Comparison of ENCODE assay signal across 11 cellular contexts in the genomic region with DNA sequence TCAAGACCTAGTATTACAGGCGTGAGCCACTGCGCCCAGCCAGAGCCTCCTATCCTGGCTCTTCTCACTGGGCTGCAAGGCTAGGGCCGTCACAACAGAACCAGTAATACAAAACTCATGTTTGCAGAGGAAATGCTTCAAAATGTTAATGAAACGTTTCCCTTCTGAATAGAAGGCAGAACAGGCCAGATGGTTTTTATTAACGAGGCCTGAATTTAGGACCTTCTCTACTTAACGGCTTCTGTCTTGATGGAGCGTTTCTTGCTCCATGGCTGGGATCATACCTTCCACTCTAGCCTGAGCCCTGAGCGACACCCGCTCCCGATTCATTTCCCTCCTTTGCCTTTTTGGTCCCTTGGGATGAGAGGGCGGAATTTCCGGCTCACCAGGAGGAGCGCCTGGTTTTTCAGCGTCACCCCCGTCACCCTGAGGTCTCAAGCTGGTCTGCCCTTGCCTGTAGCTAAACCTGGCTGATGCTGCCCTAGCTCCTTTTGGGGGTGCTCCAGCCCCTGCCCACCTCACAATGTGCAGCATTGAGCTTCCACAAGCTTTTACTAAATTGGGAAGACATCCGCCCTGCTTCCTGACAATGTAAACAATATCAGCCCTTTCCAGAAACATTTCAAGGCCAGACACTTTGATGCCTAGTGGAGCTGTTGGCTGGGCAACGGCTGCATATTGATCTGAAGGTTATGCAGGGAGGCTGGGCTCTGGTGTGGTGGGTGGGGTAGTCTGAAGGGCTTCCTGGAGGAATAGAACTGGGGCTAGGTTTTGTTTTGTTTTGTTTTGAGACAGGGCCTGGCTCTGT. TPM values are rescaled to one million over a fixed set of nuclear protein-coding genes. Genes with fewer than 3 reads are reported as not detected.
DNase-seq lines count a peak whose midpoint lies in the region; ATAC-seq and TF ChIP-seq lines count a peak whose summit lies in the region.
"Had no signal": no experiment of that assay in that cellular context is flagged by ENCODE, and none has a peak within 500 bp of the region (broad histone marks: within the 10 kb centered on the region; RNA-seq: fewer than 3 reads in every experiment).

No MANE protein-coding gene starts in this region.

- H3K4me2 ChIP-seq in osteoblast (ENCODE audit: insufficient read depth, low read length), result peak overlapping the region; percentile 73

- DNase-seq in BE2C (peak; percentile 76), NCI-H69 (lab: John Stamatoyannopoulos, UW) (peak; percentile 33), fibroblast of villous mesenchyme (ENCODE audit: low read depth) (peak; percentile 78), osteoblast (ENCODE audit: insufficient read length, low spot score, missing footprints) (peak; percentile 96), NCI-H226 (no peak)
- no peak for DNase-seq in activated CD4-positive, alpha-beta memory T cell treated with anti-CD3 and anti-CD28 coated beads, Interleukin-2, amount 10 ng/mL, durations not matched to agents 7 days and 5 days
- DNase-seq in activated T-helper 2 cell treated with anti-CD3 and anti-CD28 coated beads, Interferon-gamma antibody, Interleukin-2, Interleukin-4, amounts not matched to agents 10 μg/mL and 5 μg/mL and 100 μg/mL, durations not matched to agents 14 hours and 24 hours and 36 hours (ENCODE audit: low spot score), result no peak
- DNase-seq: COR-L47, occipital lobe, SW 1271 had no signal

- peaks cover 28% of the 10 kb centered on the region for H3K27me3 Mint-ChIP-seq in activated CD4-positive, alpha-beta memory T cell treated with anti-CD3 and anti-CD28 coated beads, Interleukin-2, amount 10 ng/mL, durations not matched to agents 7 days and 5 days
- peaks cover 26% of the 10 kb centered on the region for H3K27me3 Mint-ChIP-seq in activated T-helper 2 cell treated with anti-CD3 and anti-CD28 coated beads, Interferon-gamma antibody, Interleukin-2, Interleukin-4, amounts not matched to agents 10 μg/mL and 5 μg/mL and 100 μg/mL, durations not matched to agents 14 hours and 24 hours and 36 hours (ENCODE audit: low read depth)

- H3K9me3 ChIP-seq in BE2C, result no peaks in the 10 kb centered on the region
- no peaks in the 10 kb centered on the region for H3K9me3 ChIP-seq in osteoblast (ENCODE audit: low read depth, low read length)

- intact Hi-C loops in activated T-helper 2 cell treated with anti-CD3 and anti-CD28 coated beads, Interferon-gamma antibody, Interleukin-2, Interleukin-4, amounts not matched to agents 10 μg/mL and 5 μg/mL and 100 μg/mL, durations not matched to agents 14 hours and 24 hours and 36 hours (cut with micrococcal nuclease), result no loop called here

- POLR2A ChIA-PET in activated CD4-positive, alpha-beta memory T cell treated with anti-CD3 and anti-CD28 coated beads, Interleukin-2, amount 10 ng/mL, durations not matched to agents 7 days and 5 days (lab: Charles Lee), result no interaction called here

- H3K27ac Mint-ChIP-seq in activated CD4-positive, alpha-beta memory T cell treated with anti-CD3 and anti-CD28 coated beads, Interleukin-2, amount 10 ng/mL, durations not matched to agents 7 days and 5 days, result no peak overlapping the region
- no peak overlapping the region for H3K27ac Mint-ChIP-seq in activated T-helper 2 cell treated with anti-CD3 and anti-CD28 coated beads, Interferon-gamma antibody, Interleukin-2, Interleukin-4, amounts not matched to agents 10 μg/mL and 5 μg/mL and 100 μg/mL, durations not matched to agents 14 hours and 24 hours and 36 hours

- no peaks in the 10 kb centered on the region for H3K9me3 Mint-ChIP-seq in activated CD4-positive, alpha-beta memory T cell treated with anti-CD3 and anti-CD28 coated beads, Interleukin-2, amount 10 ng/mL, durations not matched to agents 7 days and 5 days
- no peaks in the 10 kb centered on the region for H3K9me3 Mint-ChIP-seq in activated T-helper 2 cell treated with anti-CD3 and anti-CD28 coated beads, Interferon-gamma antibody, Interleukin-2, Interleukin-4, amounts not matched to agents 10 μg/mL and 5 μg/mL and 100 μg/mL, durations not matched to agents 14 hours and 24 hours and 36 hours

- peaks cover 10% of the 10 kb centered on the region for H3K4me1 Mint-ChIP-seq in activated CD4-positive, alpha-beta memory T cell treated with anti-CD3 and anti-CD28 coated beads, Interleukin-2, amount 10 ng/mL, durations not matched to agents 7 days and 5 days
- H3K4me1 Mint-ChIP-seq in activated T-helper 2 cell treated with anti-CD3 and anti-CD28 coated beads, Interferon-gamma antibody, Interleukin-2, Interleukin-4, amounts not matched to agents 10 μg/mL and 5 μg/mL and 100 μg/mL, durations not matched to agents 14 hours and 24 hours and 36 hours (ENCODE audit: low read depth), result peaks cover 7% of the 10 kb centered on the region

- peaks cover 78% of the 10 kb centered on the region for H4K20me1 ChIP-seq in osteoblast (ENCODE audit: insufficient read depth, low read length)

- TF ChIP-seq CTCF in BE2C (IDR thresholded peaks at IDR 0.05; ENCODE audit: low read depth, low read length) (no peak), fibroblast of villous mesenchyme (IDR thresholded peaks at IDR 0.05; ENCODE audit: insufficient read depth, low read depth, low read length) (no peak), osteoblast (IDR thresholded peaks at IDR 0.05; ENCODE audit: extremely low read depth, low read depth, low read length) (no peak)

- CTCF ChIA-PET in activated CD4-positive, alpha-beta memory T cell treated with anti-CD3 and anti-CD28 coated beads, Interleukin-2, amount 10 ng/mL, durations not matched to agents 7 days and 5 days (lab: Charles Lee), result no interaction called here

- ATAC-seq in HG02885 (IDR thresholded peaks at IDR 0.05; ENCODE audit: poor library complexity, unreplicated experiment), result no peak

- peak overlapping the region; percentile 59 for H3K27ac ChIP-seq in osteoblast (ENCODE audit: low read depth, low read length)

- peaks cover 11% of the 10 kb centered on the region for H3K4me1 ChIP-seq in BE2C
- H3K4me1 ChIP-seq in osteoblast (ENCODE audit: insufficient read depth, low read length), result peaks cover 33% of the 10 kb centered on the region

- peak overlapping the region; percentile 35 for H3K4me3 ChIP-seq in BE2C (ENCODE audit: low read depth, low read length)
- no peak overlapping the region for H3K4me3 ChIP-seq in fibroblast of villous mesenchyme (ENCODE audit: low read depth, low read length)
- H3K4me3 ChIP-seq in osteoblast (ENCODE audit: insufficient read depth, low read length), result peak overlapping the region; percentile 28

- peak overlapping the region; percentile 38 for H2AFZ ChIP-seq in osteoblast (ENCODE audit: low read length)

- peaks cover 3% of the 10 kb centered on the region; the same call in 1 of the 2 replicates for H3K27me3 ChIP-seq in BE2C
- H3K27me3 ChIP-seq in osteoblast (ENCODE audit: insufficient read depth, low read length), result no peaks in the 10 kb centered on the region

- H3K36me3 Mint-ChIP-seq in activated CD4-positive, alpha-beta memory T cell treated with anti-CD3 and anti-CD28 coated beads, Interleukin-2, amount 10 ng/mL, durations not matched to agents 7 days and 5 days (ENCODE audit: low read depth), result no peaks in the 10 kb centered on the region
- no peaks in the 10 kb centered on the region for H3K36me3 Mint-ChIP-seq in activated T-helper 2 cell treated with anti-CD3 and anti-CD28 coated beads, Interferon-gamma antibody, Interleukin-2, Interleukin-4, amounts not matched to agents 10 μg/mL and 5 μg/mL and 100 μg/mL, durations not matched to agents 14 hours and 24 hours and 36 hours (ENCODE audit: low read depth)

- H3K36me3 ChIP-seq in BE2C (no peaks in the 10 kb centered on the region), osteoblast (ENCODE audit: insufficient read depth, low read length) (peaks cover 3% of the 10 kb centered on the region)

- H3K4me3 Mint-ChIP-seq in activated CD4-positive, alpha-beta memory T cell treated with anti-CD3 and anti-CD28 coated beads, Interleukin-2, amount 10 ng/mL, durations not matched to agents 7 days and 5 days, result no peak overlapping the region
- H3K4me3 Mint-ChIP-seq in activated T-helper 2 cell treated with anti-CD3 and anti-CD28 coated beads, Interferon-gamma antibody, Interleukin-2, Interleukin-4, amounts not matched to agents 10 μg/mL and 5 μg/mL and 100 μg/mL, durations not matched to agents 14 hours and 24 hours and 36 hours (ENCODE audit: low read depth), result no peak overlapping the region

- H3K79me2 ChIP-seq in osteoblast (ENCODE audit: insufficient read depth, low read length), result peaks cover 96% of the 10 kb centered on the region

RNA-seq across cellular contexts. Expression of gene CLIP2, which starts 5.2 kb away (rescaled TPM):
- 55.1 TPM for polyA plus RNA-seq in BE2C (2012; ENCODE audit: insufficient read depth, insufficient read length, low read depth)
- total RNA-seq in fibroblast of villous mesenchyme (55.7 and 61.8 TPM in 2 replicates), osteoblast (58.3 and 70.9 TPM in 2 replicates)
- total RNA-seq in activated CD4-positive, alpha-beta memory T cell treated with anti-CD3 and anti-CD28 coated beads, Interleukin-2, amount 10 ng/mL, durations not matched to agents 7 days and 5 days, result 1 to 10 TPM; 1.6 TPM
- total RNA-seq in activated T-helper 2 cell treated with anti-CD3 and anti-CD28 coated beads, Interferon-gamma antibody, Interleukin-2, Interleukin-4, amounts not matched to agents 10 μg/mL and 5 μg/mL and 100 μg/mL, durations not matched to agents 14 hours and 24 hours and 36 hours, result 2.1 and 2.7 TPM in 2 replicates

RNA-seq across cellular contexts. Expression of gene RFC2, which starts 40.2 kb away (rescaled TPM):
- polyA plus RNA-seq in BE2C (2012; ENCODE audit: insufficient read depth, insufficient read length, low read depth), result 47.7 TPM
- total RNA-seq in fibroblast of villous mesenchyme (18.4 and 22.0 TPM in 2 replicates), osteoblast (12.3 and 13.0 TPM in 2 replicates)
- 10 to 100 TPM; 52.5 to 55.9 TPM for total RNA-seq in activated CD4-positive, alpha-beta memory T cell treated with anti-CD3 and anti-CD28 coated beads, Interleukin-2, amount 10 ng/mL, durations not matched to agents 7 days and 5 days
- 82.9 and 85.2 TPM in 2 replicates for total RNA-seq in activated T-helper 2 cell treated with anti-CD3 and anti-CD28 coated beads, Interferon-gamma antibody, Interleukin-2, Interleukin-4, amounts not matched to agents 10 μg/mL and 5 μg/mL and 100 μg/mL, durations not matched to agents 14 hours and 24 hours and 36 hours

Comparison
In these comparisons a context has a peak if more than half of its experiments do, and no peak if none do; other contexts are left out.
1. DNase-seq: peak in BE2C (single experiment), NCI-H69 (single experiment), fibroblast of villous mesenchyme (single experiment) and osteoblast (single experiment); none in NCI-H226 (single experiment), activated CD4-positive, alpha-beta memory T cell treated with anti-CD3 and anti-CD28 coated beads, Interleukin-2, amount 10 ng/mL, durations not matched to agents 7 days and 5 days (single experiment) and activated T-helper 2 cell treated with anti-CD3 and anti-CD28 coated beads, Interferon-gamma antibody, Interleukin-2, Interleukin-4, amounts not matched to agents 10 μg/mL and 5 μg/mL and 100 μg/mL, durations not matched to agents 14 hours and 24 hours and 36 hours (single experiment).
2. RNA of gene CLIP2, which starts 5.2 kb away (total RNA-seq): 58.3 to 70.9 TPM in osteoblast and 55.7 to 61.8 TPM in fibroblast of villous mesenchyme; 2.1 to 2.7 TPM in activated T-helper 2 cell treated with anti-CD3 and anti-CD28 coated beads, Interferon-gamma antibody, Interleukin-2, Interleukin-4, amounts not matched to agents 10 μg/mL and 5 μg/mL and 100 μg/mL, durations not matched to agents 14 hours and 24 hours and 36 hours and 1.6 TPM in activated CD4-positive, alpha-beta memory T cell treated with anti-CD3 and anti-CD28 coated beads, Interleukin-2, amount 10 ng/mL, durations not matched to agents 7 days and 5 days; every median in the first group is over 10 times any median in the second.